ENCODE assay signal across 13 cellular contexts in genomic region chr3:196193738-196194541, GRCh38. TPM values are rescaled to one million over a fixed set of nuclear protein-coding genes. Genes with fewer than 3 reads are reported as not detected.
DNase-seq lines count a peak whose midpoint lies in the region; ATAC-seq and TF ChIP-seq lines count a peak whose summit lies in the region.
"Had no signal": no experiment of that assay in that cellular context is flagged by ENCODE, and none has a peak within 500 bp of the region (broad histone marks: within the 10 kb centered on the region; RNA-seq: fewer than 3 reads in every experiment).

No MANE protein-coding gene starts in this region.

- H3K14ac ChIP-seq in neuronal stem cell (ENCODE audit: low read length): peak overlapping the region; percentile 56

- H3K18ac ChIP-seq in neuronal stem cell (ENCODE audit: low read length): peak overlapping the region; percentile 35

- H2AFZ ChIP-seq in neuronal stem cell (ENCODE audit: low read length): peak overlapping the region; percentile 36

- no peaks in the 10 kb centered on the region for H3K9me3 Mint-ChIP-seq in CD8-positive, alpha-beta T cell
- no peaks in the 10 kb centered on the region for H3K9me3 Mint-ChIP-seq in effector memory CD8-positive, alpha-beta T cell
- H3K9me3 Mint-ChIP-seq: nephron had no signal

- no peak overlapping the region for H3K4ac ChIP-seq in neuronal stem cell (ENCODE audit: low read length)

- H3K4me1 ChIP-seq in CD8-positive, alpha-beta T cell (ENCODE audit: insufficient read depth, low read length): peaks cover 22% of the 10 kb centered on the region
- peaks cover 4 to 9% of the 10 kb centered on the region in 2 donors for H3K4me1 ChIP-seq in neuronal stem cell (ENCODE audit: control insufficient read depth in 2 of 2, insufficient read depth in 1 of 2, low read depth in 1 of 2, low read length in 2 of 2)
- H3K4me1 ChIP-seq: uterus had no signal

- peaks cover 16% of the 10 kb centered on the region for H3K4me1 Mint-ChIP-seq in CD8-positive, alpha-beta T cell (ENCODE audit: low read depth)
- H3K4me1 Mint-ChIP-seq in effector memory CD8-positive, alpha-beta T cell (ENCODE audit: low read depth in 2 of 2): peaks cover 29 to 32% of the 10 kb centered on the region in 2 donors
- H3K4me1 Mint-ChIP-seq: nephron had no signal

- DNase-seq in CD8-positive, alpha-beta T cell: no peak
- DNase-seq in OCI-M1 (lab: John Stamatoyannopoulos, UW): peak; percentile 78
- no peak for DNase-seq in effector memory CD8-positive, alpha-beta T cell
- DNase-seq in neuronal stem cell (ENCODE audit: low spot score): no peak
- DNase-seq in SW480 (ENCODE audit: low spot score): no peak
- no peak for DNase-seq in lower leg skin (ENCODE audit: low spot score in 2 of 2)
- no peak for DNase-seq in HEK293T (ENCODE audit: extremely low spot score)
- DNase-seq in anterior cingulate cortex (lab: John Stamatoyannopoulos, UW): no peak
- DNase-seq: NCI-H446 treated with DMSO at 0.1 percent for 48 hours; stimulated activated CD4-positive, alpha-beta T cell treated with anti-CD3 and anti-CD28 coated beads, Interleukin-4, amount 100 ng/mL, for 4 hours; uterus had no signal

- peak overlapping the region; percentile 58 for H2BK15ac ChIP-seq in neuronal stem cell (ENCODE audit: low read length)

- peak overlapping the region; percentile 92 for H3K27ac Mint-ChIP-seq in CD8-positive, alpha-beta T cell
- H3K27ac Mint-ChIP-seq in effector memory CD8-positive, alpha-beta T cell: peak overlapping the region; percentile 99 to 100

- TF ChIP-seq POLR2A in lower leg skin (IDR thresholded peaks at IDR 0.05): no peak

- TF ChIP-seq CTCF in CD8-positive, alpha-beta T cell (IDR thresholded peaks at IDR 0.05): no peak
- no peak for TF ChIP-seq CTCF in lower leg skin (IDR thresholded peaks at IDR 0.05)

- H4K8ac ChIP-seq in neuronal stem cell (ENCODE audit: low read depth, low read length): no peak overlapping the region

- H3K36me3 ChIP-seq in CD8-positive, alpha-beta T cell (ENCODE audit: insufficient read depth, low read length): no peaks in the 10 kb centered on the region
- no peaks in the 10 kb centered on the region for H3K36me3 ChIP-seq in neuronal stem cell (replicated peaks in 1 of 2; ENCODE audit: control insufficient read depth in 2 of 2, insufficient read depth in 2 of 2, low read length in 2 of 2)
- H3K36me3 ChIP-seq: uterus had no signal

- H3K79me1 ChIP-seq in neuronal stem cell (ENCODE audit: low read depth, low read length): peaks cover 4% of the 10 kb centered on the region

- H2BK120ac ChIP-seq in neuronal stem cell (ENCODE audit: low read depth, low read length): no peak overlapping the region

- CTCF ChIA-PET in CD8-positive, alpha-beta T cell (lab: Charles Lee): interaction anchor here (11.6 kb wide), 1 partner anchor 122 kb away, joined by 313 read pairs; no protein-coding TSS in a partner anchor
- CTCF ChIA-PET in HEK293T (lab: Yijun Ruan, JAX): interaction anchor here (0.5 to 1.6 kb wide), 3 partner anchors 18 to 167 kb away, joined by 3 to 5 read pairs (median 3); no protein-coding TSS in a partner anchor

- peak overlapping the region; percentile 61 for H2AK5ac ChIP-seq in neuronal stem cell (ENCODE audit: low read depth, low read length)

- H3K36me3 Mint-ChIP-seq in CD8-positive, alpha-beta T cell: no peaks in the 10 kb centered on the region
- peaks cover 11% of the 10 kb centered on the region for H3K36me3 Mint-ChIP-seq in effector memory CD8-positive, alpha-beta T cell (ENCODE audit: insufficient read depth)

- ATAC-seq in CD8-positive, alpha-beta T cell: no peak
- ATAC-seq in effector memory CD8-positive, alpha-beta T cell (replicated peaks): no peak

- no peak overlapping the region for H2BK12ac ChIP-seq in neuronal stem cell (ENCODE audit: low read length)

- no peak overlapping the region for H4K91ac ChIP-seq in neuronal stem cell (ENCODE audit: low read depth, low read length, poor library complexity)

- H3K23ac ChIP-seq in neuronal stem cell (ENCODE audit: low read depth, low read length, poor library complexity): peak overlapping the region; percentile 80

- peak overlapping the region; percentile 50 for H3K9ac ChIP-seq in neuronal stem cell (ENCODE audit: low read depth, low read length, poor library complexity)

- no peaks in the 10 kb centered on the region for H3K27me3 Mint-ChIP-seq in CD8-positive, alpha-beta T cell (ENCODE audit: low read depth)
- H3K27me3 Mint-ChIP-seq in effector memory CD8-positive, alpha-beta T cell: no peaks in the 10 kb centered on the region

- no peaks in the 10 kb centered on the region for H3K9me3 ChIP-seq in CD8-positive, alpha-beta T cell (ENCODE audit: low read length)
- no peaks in the 10 kb centered on the region for H3K9me3 ChIP-seq in neuronal stem cell (replicated peaks in 1 of 2; ENCODE audit: control insufficient read depth in 2 of 2, insufficient read depth in 1 of 2, low read depth in 1 of 2, low read length in 2 of 2)
- H3K9me3 ChIP-seq: uterus had no signal

- no peak overlapping the region for H3K4me3 ChIP-seq in CD8-positive, alpha-beta T cell (ENCODE audit: low read depth, low read length)
- no peak overlapping the region for H3K4me3 ChIP-seq in neuronal stem cell (ENCODE audit: low read length in 2 of 2)
- no peak overlapping the region for H3K4me3 ChIP-seq in lower leg skin (ENCODE audit: low read depth, poor library complexity, severe bottlenecking)
- H3K4me3 ChIP-seq: uterus had no signal

- no peak overlapping the region for H3K27ac ChIP-seq in CD8-positive, alpha-beta T cell (ENCODE audit: low read depth, low read length)
- H3K27ac ChIP-seq in neuronal stem cell (replicated peaks; ENCODE audit: low read length): no peak overlapping the region

- POLR2A ChIA-PET in CD8-positive, alpha-beta T cell (lab: Charles Lee): no interaction called here
- POLR2A ChIA-PET in HEK293T (lab: Yijun Ruan, JAX): no interaction called here

- no peak overlapping the region for H2BK5ac ChIP-seq in neuronal stem cell (ENCODE audit: low read length)

- H3K4me3 Mint-ChIP-seq in CD8-positive, alpha-beta T cell: no peak overlapping the region
- H3K4me3 Mint-ChIP-seq in effector memory CD8-positive, alpha-beta T cell: no peak overlapping the region
- H3K4me3 Mint-ChIP-seq: nephron had no signal

- WGBS in neuronal stem cell (ENCODE audit: extremely low coverage in 2 of 2, insufficient read length in 2 of 2, insufficient replicate concordance in 1 of 2), 2 donors: no CpG with 5 or more reads among the region's 13 CpGs
- 49 to 59% methylated on average over 7 to 13 of the region's 13 CpGs for WGBS in lower leg skin, 2 donors

- H3K27me3 ChIP-seq in CD8-positive, alpha-beta T cell (ENCODE audit: insufficient read depth, low read length): no peaks in the 10 kb centered on the region
- H3K27me3 ChIP-seq in neuronal stem cell (ENCODE audit: control insufficient read depth in 3 of 3, insufficient read depth in 3 of 3, low read depth in 1 of 3, low read length in 3 of 3): peaks cover 0 to 19% (median 0%) of the 10 kb centered on the region in 3 experiments
- H3K27me3 ChIP-seq: uterus had no signal

- intact Hi-C loops in CD8-positive, alpha-beta T cell (cut with DNase I, micrococcal nuclease): no loop called here
- intact Hi-C loops in lower leg skin (cut with DNase I; ENCODE audit: low total_unique reads): no loop called here

- H3K4me2 ChIP-seq in neuronal stem cell (ENCODE audit: insufficient read depth, low read length, poor library complexity, severe bottlenecking): no peak overlapping the region

TF ChIP-seq in HEK293T, 16 proteins besides CTCF, POLR2A, EP300 and RAD21:
- TF ChIP-seq ZNF384 (IDR thresholded peaks at IDR 0.05) (no peak), LEF1 (IDR thresholded peaks at IDR 0.05; ENCODE audit: borderline replicate concordance) (no peak), CTBP1 (IDR thresholded peaks at IDR 0.05; ENCODE audit: borderline replicate concordance) (no peak), FOXM1 (IDR thresholded peaks at IDR 0.05; ENCODE audit: borderline replicate concordance) (no peak), SUZ12 (IDR thresholded peaks at IDR 0.05) (no peak), L3MBTL2 (conservative IDR thresholded peaks at IDR 0.05) (no peak), HDGF (IDR thresholded peaks at IDR 0.05; ENCODE audit: borderline replicate concordance) (no peak)

RNA-seq across cellular contexts. Expression of gene ZDHHC19, which starts 17.3 kb away (rescaled TPM):
- total RNA-seq in CD8-positive, alpha-beta T cell: not detected
- 1.1 TPM for polyA plus RNA-seq in neuronal stem cell (2013, experiment 1 of 2)
- polyA plus RNA-seq in neuronal stem cell (2013, experiment 2 of 2): 0.84 TPM
- not detected for total RNA-seq in lower leg skin
- total RNA-seq: bronchial epithelial cell had no signal

RNA-seq across cellular contexts. Expression of gene SLC51A, which starts 22.4 kb away (rescaled TPM):
- not detected for total RNA-seq in CD8-positive, alpha-beta T cell
- polyA plus RNA-seq in neuronal stem cell (2013, experiment 1 of 2): 0.07 TPM
- not detected for polyA plus RNA-seq in neuronal stem cell (2013, experiment 2 of 2)
- total RNA-seq in lower leg skin: not detected
- total RNA-seq: bronchial epithelial cell had no signal
